ENCODE assay signal across 1 cellular context in the genomic region with DNA sequence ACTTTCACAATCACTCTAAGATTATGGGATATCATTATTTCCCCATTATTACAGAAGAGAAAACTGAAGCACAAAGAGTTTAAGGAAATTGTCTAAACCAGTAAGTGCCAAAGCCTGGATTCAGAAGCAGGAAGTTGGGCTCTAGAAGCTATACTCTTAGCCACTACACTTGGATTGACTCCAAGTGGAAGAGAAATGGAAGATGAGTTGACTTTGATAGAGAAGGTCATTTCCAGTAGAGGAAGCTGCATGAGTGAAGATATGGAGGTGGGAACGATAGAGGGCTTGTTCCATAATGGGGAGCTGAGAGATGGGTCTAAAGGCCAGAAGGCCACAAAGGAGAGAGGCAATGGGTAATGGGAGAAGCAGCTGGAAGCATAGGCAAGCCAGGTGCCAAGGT.
TF ChIP-seq lines count a peak whose summit lies in the region.

No MANE protein-coding gene starts in this region.

TF ChIP-seq in GM12878, 131 proteins besides CTCF, POLR2A, EP300 and RAD21:
- TF ChIP-seq RCOR1 (conservative IDR thresholded peaks at IDR 0.05; ENCODE audit: low read depth, low read length) (no peak), MXI1 (IDR thresholded peaks at IDR 0.05; ENCODE audit: low read depth, low read length) (no peak), DPF2 (IDR thresholded peaks at IDR 0.05) (no peak), TAF1 (IDR thresholded peaks at IDR 0.05; ENCODE audit: borderline replicate concordance, low read depth, low read length) (no peak), SREBF1 (IDR thresholded peaks at IDR 0.05; ENCODE audit: low read length) (no peak), WRNIP1 (IDR thresholded peaks at IDR 0.05; ENCODE audit: borderline replicate concordance, low read depth, low read length) (no peak), TCF12 (IDR thresholded peaks at IDR 0.05; ENCODE audit: low read depth, low read length) (no peak), POU2F2 (IDR thresholded peaks at IDR 0.05; ENCODE audit: borderline replicate concordance, low read depth, low read length) (no peak)
- TF ChIP-seq, protein P1, sequence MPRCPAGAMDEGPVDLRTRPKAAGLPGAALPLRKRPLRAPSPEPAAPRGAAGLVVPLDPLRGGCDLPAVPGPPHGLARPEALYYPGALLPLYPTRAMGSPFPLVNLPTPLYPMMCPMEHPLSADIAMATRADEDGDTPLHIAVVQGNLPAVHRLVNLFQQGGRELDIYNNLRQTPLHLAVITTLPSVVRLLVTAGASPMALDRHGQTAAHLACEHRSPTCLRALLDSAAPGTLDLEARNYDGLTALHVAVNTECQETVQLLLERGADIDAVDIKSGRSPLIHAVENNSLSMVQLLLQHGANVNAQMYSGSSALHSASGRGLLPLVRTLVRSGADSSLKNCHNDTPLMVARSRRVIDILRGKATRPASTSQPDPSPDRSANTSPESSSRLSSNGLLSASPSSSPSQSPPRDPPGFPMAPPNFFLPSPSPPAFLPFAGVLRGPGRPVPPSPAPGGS (IDR thresholded peaks at IDR 0.05; ENCODE audit: borderline replicate concordance, insufficient read depth, low read depth, low read length, poor library complexity, severe bottlenecking) = no peak
- TF ChIP-seq, protein P2, sequence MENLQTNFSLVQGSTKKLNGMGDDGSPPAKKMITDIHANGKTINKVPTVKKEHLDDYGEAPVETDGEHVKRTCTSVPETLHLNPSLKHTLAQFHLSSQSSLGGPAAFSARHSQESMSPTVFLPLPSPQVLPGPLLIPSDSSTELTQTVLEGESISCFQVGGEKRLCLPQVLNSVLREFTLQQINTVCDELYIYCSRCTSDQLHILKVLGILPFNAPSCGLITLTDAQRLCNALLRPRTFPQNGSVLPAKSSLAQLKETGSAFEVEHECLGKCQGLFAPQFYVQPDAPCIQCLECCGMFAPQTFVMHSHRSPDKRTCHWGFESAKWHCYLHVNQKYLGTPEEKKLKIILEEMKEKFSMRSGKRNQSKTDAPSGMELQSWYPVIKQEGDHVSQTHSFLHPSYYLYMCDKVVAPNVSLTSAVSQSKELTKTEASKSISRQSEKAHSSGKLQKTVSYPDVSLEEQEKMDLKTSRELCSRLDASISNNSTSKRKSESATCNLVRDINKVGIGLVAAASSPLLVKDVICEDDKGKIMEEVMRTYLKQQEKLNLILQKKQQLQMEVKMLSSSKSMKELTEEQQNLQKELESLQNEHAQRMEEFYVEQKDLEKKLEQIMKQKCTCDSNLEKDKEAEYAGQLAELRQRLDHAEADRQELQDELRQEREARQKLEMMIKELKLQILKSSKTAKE (IDR thresholded peaks at IDR 0.05; ENCODE audit: low read depth, poor library complexity, severe bottlenecking) = no peak
- TF ChIP-seq, protein P3, sequence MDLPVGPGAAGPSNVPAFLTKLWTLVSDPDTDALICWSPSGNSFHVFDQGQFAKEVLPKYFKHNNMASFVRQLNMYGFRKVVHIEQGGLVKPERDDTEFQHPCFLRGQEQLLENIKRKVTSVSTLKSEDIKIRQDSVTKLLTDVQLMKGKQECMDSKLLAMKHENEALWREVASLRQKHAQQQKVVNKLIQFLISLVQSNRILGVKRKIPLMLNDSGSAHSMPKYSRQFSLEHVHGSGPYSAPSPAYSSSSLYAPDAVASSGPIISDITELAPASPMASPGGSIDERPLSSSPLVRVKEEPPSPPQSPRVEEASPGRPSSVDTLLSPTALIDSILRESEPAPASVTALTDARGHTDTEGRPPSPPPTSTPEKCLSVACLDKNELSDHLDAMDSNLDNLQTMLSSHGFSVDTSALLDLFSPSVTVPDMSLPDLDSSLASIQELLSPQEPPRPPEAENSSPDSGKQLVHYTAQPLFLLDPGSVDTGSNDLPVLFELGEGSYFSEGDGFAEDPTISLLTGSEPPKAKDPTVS (IDR thresholded peaks at IDR 0.05; ENCODE audit: low read depth, low read length) = no peak
- TF ChIP-seq, protein P4, sequence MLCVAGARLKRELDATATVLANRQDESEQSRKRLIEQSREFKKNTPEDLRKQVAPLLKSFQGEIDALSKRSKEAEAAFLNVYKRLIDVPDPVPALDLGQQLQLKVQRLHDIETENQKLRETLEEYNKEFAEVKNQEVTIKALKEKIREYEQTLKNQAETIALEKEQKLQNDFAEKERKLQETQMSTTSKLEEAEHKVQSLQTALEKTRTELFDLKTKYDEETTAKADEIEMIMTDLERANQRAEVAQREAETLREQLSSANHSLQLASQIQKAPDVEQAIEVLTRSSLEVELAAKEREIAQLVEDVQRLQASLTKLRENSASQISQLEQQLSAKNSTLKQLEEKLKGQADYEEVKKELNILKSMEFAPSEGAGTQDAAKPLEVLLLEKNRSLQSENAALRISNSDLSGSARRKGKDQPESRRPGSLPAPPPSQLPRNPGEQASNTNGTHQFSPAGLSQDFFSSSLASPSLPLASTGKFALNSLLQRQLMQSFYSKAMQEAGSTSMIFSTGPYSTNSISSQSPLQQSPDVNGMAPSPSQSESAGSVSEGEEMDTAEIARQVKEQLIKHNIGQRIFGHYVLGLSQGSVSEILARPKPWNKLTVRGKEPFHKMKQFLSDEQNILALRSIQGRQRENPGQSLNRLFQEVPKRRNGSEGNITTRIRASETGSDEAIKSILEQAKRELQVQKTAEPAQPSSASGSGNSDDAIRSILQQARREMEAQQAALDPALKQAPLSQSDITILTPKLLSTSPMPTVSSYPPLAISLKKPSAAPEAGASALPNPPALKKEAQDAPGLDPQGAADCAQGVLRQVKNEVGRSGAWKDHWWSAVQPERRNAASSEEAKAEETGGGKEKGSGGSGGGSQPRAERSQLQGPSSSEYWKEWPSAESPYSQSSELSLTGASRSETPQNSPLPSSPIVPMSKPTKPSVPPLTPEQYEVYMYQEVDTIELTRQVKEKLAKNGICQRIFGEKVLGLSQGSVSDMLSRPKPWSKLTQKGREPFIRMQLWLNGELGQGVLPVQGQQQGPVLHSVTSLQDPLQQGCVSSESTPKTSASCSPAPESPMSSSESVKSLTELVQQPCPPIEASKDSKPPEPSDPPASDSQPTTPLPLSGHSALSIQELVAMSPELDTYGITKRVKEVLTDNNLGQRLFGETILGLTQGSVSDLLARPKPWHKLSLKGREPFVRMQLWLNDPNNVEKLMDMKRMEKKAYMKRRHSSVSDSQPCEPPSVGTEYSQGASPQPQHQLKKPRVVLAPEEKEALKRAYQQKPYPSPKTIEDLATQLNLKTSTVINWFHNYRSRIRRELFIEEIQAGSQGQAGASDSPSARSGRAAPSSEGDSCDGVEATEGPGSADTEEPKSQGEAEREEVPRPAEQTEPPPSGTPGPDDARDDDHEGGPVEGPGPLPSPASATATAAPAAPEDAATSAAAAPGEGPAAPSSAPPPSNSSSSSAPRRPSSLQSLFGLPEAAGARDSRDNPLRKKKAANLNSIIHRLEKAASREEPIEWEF (IDR thresholded peaks at IDR 0.05; ENCODE audit: insufficient replicate concordance, low read depth, low read length) = no peak
